In genomic region chr5:149731617-149732400, GRCh38 we compare ENCODE assay signal across 8 cellular contexts. TPM values are rescaled to one million over a fixed set of nuclear protein-coding genes. Genes with fewer than 3 reads are reported as not detected.
DNase-seq lines count a peak whose midpoint lies in the region; ATAC-seq and TF ChIP-seq lines count a peak whose summit lies in the region.

No MANE protein-coding gene starts in this region.

- H3K27me3 Mint-ChIP-seq in activated T-helper 2 cell treated with anti-CD3 and anti-CD28 coated beads, Interferon-gamma antibody, Interleukin-2, Interleukin-4, amounts not matched to agents 10 μg/mL and 5 μg/mL and 100 μg/mL, durations not matched to agents 14 hours and 24 hours and 36 hours (ENCODE audit: low read depth) = peaks cover 15% of the 10 kb centered on the region
- peaks cover 67% of the 10 kb centered on the region for H3K27me3 Mint-ChIP-seq in nephron progenitor cell (ENCODE audit: low read depth, poor library complexity)

- H3K9me3 ChIP-seq in Peyer's patch = no peaks in the 10 kb centered on the region

- peaks cover 0 to 29% (median 2%) of the 10 kb centered on the region in 4 donors for H3K4me1 ChIP-seq in Peyer's patch

- H3K36me3 ChIP-seq in Peyer's patch = no peaks in the 10 kb centered on the region

- peak overlapping the region; percentile 82 for H3K4me3 Mint-ChIP-seq in activated T-helper 2 cell treated with anti-CD3 and anti-CD28 coated beads, Interferon-gamma antibody, Interleukin-2, Interleukin-4, amounts not matched to agents 10 μg/mL and 5 μg/mL and 100 μg/mL, durations not matched to agents 14 hours and 24 hours and 36 hours (ENCODE audit: low read depth)
- peak overlapping the region; percentile 81 for H3K4me3 Mint-ChIP-seq in nephron progenitor cell

- H3K27ac Mint-ChIP-seq in activated T-helper 2 cell treated with anti-CD3 and anti-CD28 coated beads, Interferon-gamma antibody, Interleukin-2, Interleukin-4, amounts not matched to agents 10 μg/mL and 5 μg/mL and 100 μg/mL, durations not matched to agents 14 hours and 24 hours and 36 hours = no peak overlapping the region
- H3K27ac Mint-ChIP-seq in nephron progenitor cell = no peak overlapping the region

- peak overlapping the region; percentile 79 to 98 (median 90) for H3K27ac ChIP-seq in Peyer's patch

- TF ChIP-seq CTCF in Peyer's patch (IDR thresholded peaks at IDR 0.05) = peak in 2 of 6 experiments; percentile 16 to 24
- no peak for TF ChIP-seq CTCF in fibroblast of villous mesenchyme (IDR thresholded peaks at IDR 0.05; ENCODE audit: insufficient read depth, low read depth, low read length)
- no peak for TF ChIP-seq CTCF in nephron progenitor cell (IDR thresholded peaks at IDR 0.05)

- ATAC-seq in GM19043 (IDR thresholded peaks at IDR 0.05; ENCODE audit: low read depth, unreplicated experiment) (peak; percentile 42), HG03342 (IDR thresholded peaks at IDR 0.05; ENCODE audit: unreplicated experiment) (peak; percentile 47)
- peak; percentile 47 for ATAC-seq in stimulated activated naive CD8-positive, alpha-beta T cell treated with anti-CD3 and anti-CD28 coated beads, Interleukin-15, Interleukin-2, amounts not matched to agents 100 U/mL and 50 U/mL, for 24 hours

- intact Hi-C loops in activated T-helper 2 cell treated with anti-CD3 and anti-CD28 coated beads, Interferon-gamma antibody, Interleukin-2, Interleukin-4, amounts not matched to agents 10 μg/mL and 5 μg/mL and 100 μg/mL, durations not matched to agents 14 hours and 24 hours and 36 hours (cut with micrococcal nuclease) = loop anchor here (1.0 to 5.0 kb wide), 4 partner anchors 85 to 269 kb away; partner anchors contain the start of genes HMGXB3, SLC26A2 and TIGD6

- no peaks in the 10 kb centered on the region for H3K27me3 ChIP-seq in Peyer's patch

- no peaks in the 10 kb centered on the region for H3K9me3 Mint-ChIP-seq in activated T-helper 2 cell treated with anti-CD3 and anti-CD28 coated beads, Interferon-gamma antibody, Interleukin-2, Interleukin-4, amounts not matched to agents 10 μg/mL and 5 μg/mL and 100 μg/mL, durations not matched to agents 14 hours and 24 hours and 36 hours
- no peaks in the 10 kb centered on the region for H3K9me3 Mint-ChIP-seq in nephron progenitor cell

- peak; percentile 81 for DNase-seq in AG08396 (ENCODE audit: low spot score)
- peak; percentile 86 to 94 (median 89) for DNase-seq in Peyer's patch
- DNase-seq in activated T-helper 2 cell treated with anti-CD3 and anti-CD28 coated beads, Interferon-gamma antibody, Interleukin-2, Interleukin-4, amounts not matched to agents 10 μg/mL and 5 μg/mL and 100 μg/mL, durations not matched to agents 14 hours and 24 hours and 36 hours (ENCODE audit: low spot score) = peak; percentile 44
- DNase-seq in fibroblast of villous mesenchyme (ENCODE audit: low read depth) = peak; percentile 74
- peak; percentile 76 for DNase-seq in nephron progenitor cell
- DNase-seq in stimulated activated naive CD8-positive, alpha-beta T cell treated with anti-CD3 and anti-CD28 coated beads, Interleukin-15, Interleukin-2, amounts not matched to agents 100 U/mL and 50 U/mL, for 24 hours = peak; percentile 81

- peak; percentile 8 to 52 for TF ChIP-seq POLR2A in Peyer's patch (IDR thresholded peaks at IDR 0.05)

- H3K4me1 Mint-ChIP-seq in activated T-helper 2 cell treated with anti-CD3 and anti-CD28 coated beads, Interferon-gamma antibody, Interleukin-2, Interleukin-4, amounts not matched to agents 10 μg/mL and 5 μg/mL and 100 μg/mL, durations not matched to agents 14 hours and 24 hours and 36 hours (ENCODE audit: low read depth) = peaks cover 2% of the 10 kb centered on the region
- peaks cover 20% of the 10 kb centered on the region for H3K4me1 Mint-ChIP-seq in nephron progenitor cell

- no peaks in the 10 kb centered on the region for H3K36me3 Mint-ChIP-seq in activated T-helper 2 cell treated with anti-CD3 and anti-CD28 coated beads, Interferon-gamma antibody, Interleukin-2, Interleukin-4, amounts not matched to agents 10 μg/mL and 5 μg/mL and 100 μg/mL, durations not matched to agents 14 hours and 24 hours and 36 hours (ENCODE audit: low read depth)
- H3K36me3 Mint-ChIP-seq in nephron progenitor cell (ENCODE audit: low read depth) = no peaks in the 10 kb centered on the region

- H3K4me3 ChIP-seq in Peyer's patch (peak overlapping the region; percentile 72 to 98 (median 95)), fibroblast of villous mesenchyme (ENCODE audit: low read depth, low read length) (peak overlapping the region; percentile 76)

RNA-seq across cellular contexts. Expression of gene PPARGC1B, which starts 1.7 kb away (rescaled TPM):
- total RNA-seq in Peyer's patch = 10 to 100 TPM; 36.8 to 53.6 (median 46.7) TPM
- total RNA-seq in activated T-helper 2 cell treated with anti-CD3 and anti-CD28 coated beads, Interferon-gamma antibody, Interleukin-2, Interleukin-4, amounts not matched to agents 10 μg/mL and 5 μg/mL and 100 μg/mL, durations not matched to agents 14 hours and 24 hours and 36 hours = 7.1 and 8.5 TPM in 2 replicates
- total RNA-seq in fibroblast of villous mesenchyme = 0.86 and 0.97 TPM in 2 replicates

Comparison
In these comparisons a context has a peak if more than half of its experiments do, and no peak if none do; other contexts are left out.
1. Peak in every context shown above with its lines: DNase-seq, ATAC-seq, H3K4me3 ChIP-seq and H3K27ac ChIP-seq.